ENCODE assay signal across 8 cellular contexts in the genomic region with DNA sequence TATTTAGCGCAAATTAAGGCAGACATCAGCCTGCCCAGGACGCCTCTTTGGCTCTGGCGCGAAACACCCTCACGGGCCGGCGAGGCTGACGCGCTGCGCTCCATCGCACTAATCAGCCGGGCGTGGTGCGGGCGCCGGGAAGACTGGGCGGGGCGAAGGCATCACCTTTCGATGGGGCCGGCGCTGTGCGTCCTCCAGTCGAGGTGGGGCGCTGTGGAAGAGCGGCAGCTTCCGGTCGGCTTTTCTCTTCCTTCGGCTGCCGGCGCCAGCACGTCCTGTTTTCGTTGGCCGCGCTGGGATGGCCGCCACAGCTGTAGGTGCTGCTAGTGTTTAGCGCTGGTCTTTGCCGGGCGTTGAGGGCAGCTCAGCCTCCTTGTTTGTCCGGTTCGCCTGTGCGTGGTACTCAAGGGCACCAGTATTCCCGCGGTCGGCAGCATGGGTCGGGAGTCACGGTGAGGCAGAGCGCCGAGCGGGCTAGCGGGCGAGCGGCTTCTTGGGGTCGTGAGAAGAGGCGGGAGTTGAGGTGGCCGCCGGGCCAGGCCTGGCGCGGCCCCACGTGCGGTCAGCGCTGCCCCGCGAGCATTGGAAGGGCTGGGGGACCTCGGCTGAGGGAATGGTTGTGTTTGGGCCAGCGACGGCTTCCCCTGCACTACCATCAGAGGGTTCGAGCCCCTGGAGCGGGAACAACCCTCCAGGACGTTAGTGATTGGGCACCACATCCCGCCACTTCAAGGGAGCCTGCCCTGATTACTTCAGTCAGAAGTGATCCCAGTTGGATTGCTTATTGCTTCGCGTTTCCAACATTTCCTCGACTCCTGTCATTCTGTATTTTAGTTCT. TPM values are rescaled to one million over a fixed set of nuclear protein-coding genes. Genes with fewer than 3 reads are reported as not detected.
DNase-seq lines count a peak whose midpoint lies in the region; ATAC-seq, FAIRE-seq and TF ChIP-seq lines count a peak whose summit lies in the region.

A gene with protein sequence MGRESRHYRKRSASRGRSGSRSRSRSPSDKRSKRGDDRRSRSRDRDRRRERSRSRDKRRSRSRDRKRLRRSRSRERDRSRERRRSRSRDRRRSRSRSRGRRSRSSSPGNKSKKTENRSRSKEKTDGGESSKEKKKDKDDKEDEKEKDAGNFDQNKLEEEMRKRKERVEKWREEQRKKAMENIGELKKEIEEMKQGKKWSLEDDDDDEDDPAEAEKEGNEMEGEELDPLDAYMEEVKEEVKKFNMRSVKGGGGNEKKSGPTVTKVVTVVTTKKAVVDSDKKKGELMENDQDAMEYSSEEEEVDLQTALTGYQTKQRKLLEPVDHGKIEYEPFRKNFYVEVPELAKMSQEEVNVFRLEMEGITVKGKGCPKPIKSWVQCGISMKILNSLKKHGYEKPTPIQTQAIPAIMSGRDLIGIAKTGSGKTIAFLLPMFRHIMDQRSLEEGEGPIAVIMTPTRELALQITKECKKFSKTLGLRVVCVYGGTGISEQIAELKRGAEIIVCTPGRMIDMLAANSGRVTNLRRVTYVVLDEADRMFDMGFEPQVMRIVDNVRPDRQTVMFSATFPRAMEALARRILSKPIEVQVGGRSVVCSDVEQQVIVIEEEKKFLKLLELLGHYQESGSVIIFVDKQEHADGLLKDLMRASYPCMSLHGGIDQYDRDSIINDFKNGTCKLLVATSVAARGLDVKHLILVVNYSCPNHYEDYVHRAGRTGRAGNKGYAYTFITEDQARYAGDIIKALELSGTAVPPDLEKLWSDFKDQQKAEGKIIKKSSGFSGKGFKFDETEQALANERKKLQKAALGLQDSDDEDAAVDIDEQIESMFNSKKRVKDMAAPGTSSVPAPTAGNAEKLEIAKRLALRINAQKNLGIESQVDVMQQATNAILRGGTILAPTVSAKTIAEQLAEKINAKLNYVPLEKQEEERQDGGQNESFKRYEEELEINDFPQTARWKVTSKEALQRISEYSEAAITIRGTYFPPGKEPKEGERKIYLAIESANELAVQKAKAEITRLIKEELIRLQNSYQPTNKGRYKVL (plus strand): TSS at position 276 of the 838 bp plus-strand sequence. CDS start 160 bp downstream, at position 436.

- ATAC-seq in GM21515 (IDR thresholded peaks at IDR 0.05; ENCODE audit: unreplicated experiment) = peak; percentile 97
- ATAC-seq in mucosa of descending colon = peak; percentile 100

- CTCF ChIA-PET in endothelial cell of umbilical vein (lab: Charles Lee) = interaction anchor here (0.9 to 5.4 kb wide), 5 partner anchors 12 to 146 kb away, joined by 3 to 37 read pairs (median 3); partner anchors contain the start of genes CAMLG and PCBD2

- H3K9me3 ChIP-seq in OCI-LY3 (ENCODE audit: insufficient read depth, low read length) (no peaks in the 10 kb centered on the region), endothelial cell of umbilical vein (replicated peaks; ENCODE audit: control insufficient read depth, insufficient read depth, low read length) (no peaks in the 10 kb centered on the region), mucosa of descending colon (no peaks in the 10 kb centered on the region)

- H3K9me1 ChIP-seq in endothelial cell of umbilical vein (replicated peaks; ENCODE audit: control insufficient read depth, extremely low read depth, insufficient read depth, low read length) = no peaks in the 10 kb centered on the region

- DNase-seq in DMS 273 treated with DMSO at 0.1 percent for 48 hours (lab: John Stamatoyannopoulos, UW) (peak; percentile 87), HuH-7.5 (ENCODE audit: low spot score) (peak; percentile 80), activated T-cell treated with anti-CD3 and anti-CD28 coated beads for 1 hour (ENCODE audit: low read depth) (peak; percentile 94), endothelial cell of umbilical vein (ENCODE audit: low read depth, low spot score) (peak; percentile 95), mucosa of descending colon (peak; percentile 96 to 97 (median 97))
- peak; percentile 92 for DNase-seq in stimulated activated CD8-positive, alpha-beta memory T cell treated with anti-CD3 and anti-CD28 coated beads, Interleukin-4, amount 100 ng/mL, for 24 hours (ENCODE audit: low read depth)

- H3K4me3 ChIP-seq in OCI-LY3 (ENCODE audit: low read length) = peak within 1 kb of the TSS; percentile 94
- H3K4me3 ChIP-seq in endothelial cell of umbilical vein (replicated peaks in 1 of 3; ENCODE audit: insufficient read depth in 1 of 3, low read depth in 1 of 3, low read length in 3 of 3) = peak within 1 kb of the TSS; percentile 54 to 87 (median 76)
- peak within 1 kb of the TSS; percentile 60 for H3K4me3 ChIP-seq in mucosa of descending colon

- dilution Hi-C loops in endothelial cell of umbilical vein (cut with MboI; ENCODE audit: extremely low pct_ligation_motif_present, low sequenced_read_pairs) = no loop called here

- FAIRE-seq in endothelial cell of umbilical vein (lab: Jason Lieb, UNC) = peak; percentile 92

- H3K27me3 ChIP-seq in OCI-LY3 (ENCODE audit: low read depth, low read length) = no peaks in the 10 kb centered on the region
- no peaks in the 10 kb centered on the region for H3K27me3 ChIP-seq in endothelial cell of umbilical vein (ENCODE audit: control insufficient read depth in 2 of 2, insufficient read depth in 2 of 2, low read length in 2 of 2)

- H3K79me2 ChIP-seq in OCI-LY3 (ENCODE audit: low read length) = peaks cover 48% of the 10 kb centered on the region
- H3K79me2 ChIP-seq in endothelial cell of umbilical vein (ENCODE audit: control insufficient read depth, insufficient read depth, low read length) = peaks cover 47% of the 10 kb centered on the region

- BruUV-seq in endothelial cell of umbilical vein (replicated peaks; lab: Mats Ljungman, UMichigan) = TSS peak; percentile 44

- H3K9ac ChIP-seq in OCI-LY3 (ENCODE audit: low read length) = peak within 1 kb of the TSS; percentile 74
- H3K9ac ChIP-seq in endothelial cell of umbilical vein (replicated peaks; ENCODE audit: extremely low read depth, insufficient read depth, low read length) = peak within 1 kb of the TSS; percentile 86

- TF ChIP-seq POLR2A in endothelial cell of umbilical vein (IDR thresholded peaks at IDR 0.05; ENCODE audit: low read depth, low read length) = peak; percentile 94

- H2AFZ ChIP-seq in OCI-LY3 (ENCODE audit: low read depth, low read length) (peak within 1 kb of the TSS; percentile 97), endothelial cell of umbilical vein (ENCODE audit: low read depth, low read length) (peak within 1 kb of the TSS; percentile 85)

- peak within 1 kb of the TSS; percentile 92 for H3K4me2 ChIP-seq in OCI-LY3 (ENCODE audit: low read length)
- H3K4me2 ChIP-seq in endothelial cell of umbilical vein (ENCODE audit: insufficient read depth, low read length) = peak within 1 kb of the TSS; percentile 88

- H3K27ac ChIP-seq in OCI-LY3 (ENCODE audit: low read length) (0 out of 2 replicates have a peak within 1 kb of the TSS, but pooled peaks have one; percentile 26), endothelial cell of umbilical vein (ENCODE audit: insufficient read depth, low read depth, low read length) (peak within 1 kb of the TSS; percentile 45)

- H3K36me3 ChIP-seq in OCI-LY3 (replicated peaks; ENCODE audit: low read depth, low read length) = no peaks in the 10 kb centered on the region
- H3K36me3 ChIP-seq in endothelial cell of umbilical vein (ENCODE audit: control insufficient read depth in 2 of 2, extremely low read depth in 1 of 2, insufficient read depth in 2 of 2, low read length in 2 of 2) = no peaks in the 10 kb centered on the region
- no peaks in the 10 kb centered on the region for H3K36me3 ChIP-seq in mucosa of descending colon (ENCODE audit: low read depth)

- intact Hi-C loops in endothelial cell of umbilical vein (cut with micrococcal nuclease) = loop anchor here (1.0 to 5.0 kb wide), 3 partner anchors 20 to 291 kb away; partner anchors contain the start of gene CAMLG
- intact Hi-C loops in mucosa of descending colon (cut with DNase I, micrococcal nuclease) = no loop called here

- H4K20me1 ChIP-seq in OCI-LY3 (ENCODE audit: insufficient read depth, low read length) = peaks cover 6% of the 10 kb centered on the region; the same call in 1 of the 2 replicates
- no peaks in the 10 kb centered on the region for H4K20me1 ChIP-seq in endothelial cell of umbilical vein (replicated peaks; ENCODE audit: control insufficient read depth, extremely low read depth, insufficient read depth, low read length)

- TF ChIP-seq CTCF in OCI-LY3 (IDR thresholded peaks at IDR 0.05; ENCODE audit: low read depth, low read length) (peak; percentile 55), endothelial cell of umbilical vein (IDR thresholded peaks at IDR 0.05; ENCODE audit: extremely low read depth in 1 of 2, insufficient read depth in 1 of 2, low read depth in 1 of 2, low read length in 2 of 2) (peak; percentile 84 to 89), mucosa of descending colon (IDR thresholded peaks at IDR 0.05) (peak; percentile 83)

- H3K4me1 ChIP-seq in OCI-LY3 (ENCODE audit: low read length) = peaks cover 15% of the 10 kb centered on the region
- H3K4me1 ChIP-seq in endothelial cell of umbilical vein (ENCODE audit: control insufficient read depth, extremely low read depth, insufficient read depth, low read length) = peaks cover 15% of the 10 kb centered on the region
- H3K4me1 ChIP-seq in mucosa of descending colon (ENCODE audit: low read depth) = peaks cover 11% of the 10 kb centered on the region

- POLR2A ChIA-PET in endothelial cell of umbilical vein (lab: Charles Lee) = interaction anchor here (0.5 to 1.3 kb wide), 2 partner anchors 20 to 108 kb away, joined by 5 to 10 read pairs; partner anchors contain the start of gene CAMLG

TF ChIP-seq in endothelial cell of umbilical vein, 7 proteins besides CTCF, POLR2A, EP300 and RAD21:
- TF ChIP-seq POLR2AphosphoS5 (IDR thresholded peaks at IDR 0.05; ENCODE audit: insufficient read depth, low read depth, low read length) = peak; percentile 97
- TF ChIP-seq, protein P1, sequence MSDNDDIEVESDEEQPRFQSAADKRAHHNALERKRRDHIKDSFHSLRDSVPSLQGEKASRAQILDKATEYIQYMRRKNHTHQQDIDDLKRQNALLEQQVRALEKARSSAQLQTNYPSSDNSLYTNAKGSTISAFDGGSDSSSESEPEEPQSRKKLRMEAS (IDR thresholded peaks at IDR 0.05; ENCODE audit: insufficient read depth, insufficient read length) = no peak
TF ChIP-seq in endothelial cell of umbilical vein: peak in this region for 1.

RNA-seq across cellular contexts. Expression of the gene that starts here (rescaled TPM):
- 58.0 and 65.2 TPM in 2 replicates for total RNA-seq in endothelial cell of umbilical vein
- polyA plus RNA-seq in endothelial cell of umbilical vein = 8.8 and 16.0 TPM in 2 replicates
- 18.4 and 19.1 TPM in 2 replicates for polyA plus RNA-seq in endothelial cell of umbilical vein (2011; cell fraction: cytosol; rRNA removed)
- polyA plus RNA-seq in endothelial cell of umbilical vein (2011; cell fraction: nucleus; rRNA removed) = 53.0 and 73.9 TPM in 2 replicates
- 42.5 and 57.4 TPM in 2 replicates for polyA plus RNA-seq in endothelial cell of umbilical vein (2012)
- polyA minus RNA-seq in endothelial cell of umbilical vein = 31.9 and 50.3 TPM in 2 replicates
- polyA minus RNA-seq in endothelial cell of umbilical vein (2011; cell fraction: cytosol; rRNA and poly(A)+ RNA removed) = 62.3 TPM
- polyA minus RNA-seq in endothelial cell of umbilical vein (2011; cell fraction: nucleus; rRNA and poly(A)+ RNA removed) = 55.6 and 69.5 TPM in 2 replicates
- total RNA-seq in mucosa of descending colon = 10 to 100 TPM; 40.2 to 53.2 (median 45.9) TPM

Comparison
In these comparisons a context has a peak if more than half of its experiments do, and no peak if none do; other contexts are left out.
1. Peak in every context shown above with its lines: DNase-seq, ATAC-seq, H3K4me3 ChIP-seq and H3K27ac ChIP-seq.